In the genomic region with DNA sequence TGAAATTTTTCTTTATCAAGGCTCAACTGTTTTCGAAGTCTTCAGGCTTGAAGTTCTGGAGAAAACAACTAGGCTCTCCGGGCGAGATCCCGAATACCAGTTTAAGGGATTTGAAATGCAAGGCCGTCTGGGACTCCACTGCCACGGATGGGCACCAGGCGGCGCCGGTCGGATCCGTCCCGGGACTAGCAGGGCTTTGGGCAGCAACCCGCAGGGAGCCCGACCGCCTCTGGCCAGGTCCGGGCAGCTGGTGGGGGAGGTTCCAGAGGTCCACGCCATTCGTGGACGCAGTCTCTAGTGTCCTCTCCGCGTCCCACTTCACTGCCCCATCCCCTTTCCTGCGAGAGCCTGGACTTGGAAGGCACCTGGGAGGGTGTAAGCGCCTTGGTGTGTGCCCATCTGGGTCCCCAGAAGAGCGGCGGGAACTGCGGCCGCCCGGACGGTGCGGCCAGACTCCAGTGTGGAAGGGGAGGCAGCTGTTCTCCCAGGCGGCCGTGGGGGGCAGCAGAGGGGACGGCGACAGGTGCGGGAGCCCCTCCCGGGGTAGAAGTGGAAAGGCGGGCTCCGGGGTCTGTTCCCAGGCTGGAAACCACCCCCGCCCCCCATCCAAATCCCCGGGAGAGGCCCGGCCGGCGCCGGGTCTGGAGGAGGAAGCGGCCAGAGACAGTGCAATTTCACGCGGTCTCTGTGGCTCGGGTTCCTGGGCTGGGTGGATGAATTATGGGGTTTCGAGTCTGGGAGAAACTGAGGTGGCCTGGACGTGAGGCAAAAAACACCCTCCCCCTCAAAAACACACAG, we compare ENCODE assay signal across 8 cellular contexts. TPM values are rescaled to one million over a fixed set of nuclear protein-coding genes. Genes with fewer than 3 reads are reported as not detected.
DNase-seq lines count a peak whose midpoint lies in the region; ATAC-seq, FAIRE-seq and TF ChIP-seq lines count a peak whose summit lies in the region.

No MANE protein-coding gene starts in this region.

- H3K27me3 ChIP-seq in naive thymus-derived CD4-positive, alpha-beta T cell (ENCODE audit: control insufficient read depth in 2 of 2, insufficient read depth in 2 of 2, low read length in 2 of 2), result no peaks in the 10 kb centered on the region

- in situ Hi-C loops in GM13977 (cut with MboI; ENCODE audit: low pct_unique_long_range_greater_than_20kb, low sequenced_read_pairs, unreplicated experiment), result no loop called here

- intact Hi-C loops in naive thymus-derived CD4-positive, alpha-beta T cell (cut with micrococcal nuclease), result loop anchor here (1.0 to 2.0 kb wide), 4 partner anchors 25 to 39 kb away; partner anchors contain the start of genes PA2G4 (in 2 of the 2) and ZC3H10 (in 1 of the 2)

- peak overlapping the region; percentile 56 for H3K4me3 ChIP-seq in fibroblast of pulmonary artery (replicated peaks; ENCODE audit: low read depth, low read length)
- peak overlapping the region; percentile 68 for H3K4me3 ChIP-seq in naive thymus-derived CD4-positive, alpha-beta T cell (ENCODE audit: low read length)

- peak; percentile 74 for ATAC-seq in naive thymus-derived CD4-positive, alpha-beta T cell

- FAIRE-seq in A204.1 (lab: Jason Lieb, UNC) (peak; percentile 35), RCC 7860 (lab: Jason Lieb, UNC) (no peak)

- POLR2A ChIA-PET in naive thymus-derived CD4-positive, alpha-beta T cell (lab: Charles Lee), result interaction anchor here (0.7 to 10.7 kb wide), 2 partner anchors 23 to 955 kb away, joined by 3 to 85 read pairs; partner anchors contain the start of gene PA2G4

- H3K36me3 ChIP-seq in naive thymus-derived CD4-positive, alpha-beta T cell (ENCODE audit: control insufficient read depth in 2 of 3, insufficient read depth in 3 of 3, low read length in 3 of 3), result no peaks in the 10 kb centered on the region

- TF ChIP-seq CTCF in GM13977 (IDR thresholded peaks at IDR 0.05; ENCODE audit: extremely low read depth, insufficient read depth, missing control alignments), result peak; percentile 63
- peak; percentile 69 for TF ChIP-seq CTCF in fibroblast of pulmonary artery (IDR thresholded peaks at IDR 0.05; ENCODE audit: low read length, missing control alignments)

- CTCF ChIA-PET in naive thymus-derived CD4-positive, alpha-beta T cell (lab: Charles Lee), result interaction anchor here (0.7 to 0.8 kb wide), 2 partner anchors 25 to 363 kb away, joined by 3 read pairs; partner anchors contain the start of genes BLOC1S1 and PA2G4

- H3K4me3 Mint-ChIP-seq in naive thymus-derived CD4-positive, alpha-beta T cell, result peak overlapping the region; percentile 80 to 91 (median 86)

- H3K27ac Mint-ChIP-seq in naive thymus-derived CD4-positive, alpha-beta T cell, result peak overlapping the region in 4 of 9 donors; percentile 28 to 73 (median 50)

- peaks cover 0 to 16% (median 10%) of the 10 kb centered on the region in 7 donors for H3K4me1 Mint-ChIP-seq in naive thymus-derived CD4-positive, alpha-beta T cell

- no peaks in the 10 kb centered on the region for H3K9me3 Mint-ChIP-seq in naive thymus-derived CD4-positive, alpha-beta T cell

- H3K36me3 Mint-ChIP-seq in naive thymus-derived CD4-positive, alpha-beta T cell, result no peaks in the 10 kb centered on the region

- H3K4me1 ChIP-seq in naive thymus-derived CD4-positive, alpha-beta T cell (ENCODE audit: control insufficient read depth in 2 of 2, insufficient read depth in 2 of 2, low read length in 2 of 2), result peaks cover 5 to 10% of the 10 kb centered on the region in 2 donors

- no peak overlapping the region for H3K27ac ChIP-seq in naive thymus-derived CD4-positive, alpha-beta T cell (ENCODE audit: low read depth, low read length)

- no peaks in the 10 kb centered on the region for H3K9me3 ChIP-seq in naive thymus-derived CD4-positive, alpha-beta T cell (ENCODE audit: control insufficient read depth in 2 of 3, low read length in 3 of 3)

- DNase-seq in GM13977 (ENCODE audit: low spot score), result peak; percentile 86
- DNase-seq in HT1080 (ENCODE audit: low read depth), result peak; percentile 86
- DNase-seq in RCC 7860 (ENCODE audit: low spot score), result peak; percentile 49
- DNase-seq in activated effector memory CD4-positive, alpha-beta T cell treated with anti-CD3 and anti-CD28 coated beads, Interleukin-2, amount 50 U/mL, for 16 hours, result peak; percentile 83
- peak; percentile 86 for DNase-seq in fibroblast of pulmonary artery (ENCODE audit: low read depth)
- DNase-seq in naive thymus-derived CD4-positive, alpha-beta T cell, result peak in 8 of 9 donors; percentile 20 to 66 (median 40)
- peak; percentile 71 for DNase-seq in stromal cell of bone marrow (ENCODE audit: low read depth)

- H3K27me3 Mint-ChIP-seq in naive thymus-derived CD4-positive, alpha-beta T cell, result peaks cover 0 to 51% (median 8%) of the 10 kb centered on the region in 5 donors

RNA-seq across cellular contexts. Expression of gene ERBB3, which starts 0.8 kb away (rescaled TPM):
- total RNA-seq in HT1080 (2014; rRNA removed; shearing (Covaris generic)), result 1.2 and 1.4 TPM in 2 replicates
- 0.49 and 1.0 TPM in 2 replicates for polyA plus RNA-seq in HT1080 (2015; cell fraction: cytosol; rRNA removed)
- polyA plus RNA-seq in HT1080 (2015; cell fraction: nucleus; rRNA removed), result 0.16 and 0.26 TPM in 2 replicates
- total RNA-seq in naive thymus-derived CD4-positive, alpha-beta T cell, result 1 to 10 TPM; 1.0 to 6.4 (median 1.9) TPM
- polyA plus RNA-seq in naive thymus-derived CD4-positive, alpha-beta T cell, result under 1 TPM; 0.22 to 0.51 TPM

RNA-seq across cellular contexts. Expression of gene PA2G4, which starts 25.2 kb away (rescaled TPM):
- total RNA-seq in HT1080 (2014; rRNA removed; shearing (Covaris generic)), result 526 and 607 TPM in 2 replicates
- polyA plus RNA-seq in HT1080 (2015; cell fraction: cytosol; rRNA removed), result 346 and 430 TPM in 2 replicates
- polyA plus RNA-seq in HT1080 (2015; cell fraction: nucleus; rRNA removed), result 500 and 579 TPM in 2 replicates
- total RNA-seq in naive thymus-derived CD4-positive, alpha-beta T cell, result 100 to 1,000 TPM in 3 of 5 experiments, 10 to 100 TPM in 2; 61.7 to 254 (median 109) TPM
- polyA plus RNA-seq in naive thymus-derived CD4-positive, alpha-beta T cell, result 100 to 1,000 TPM; 216 to 218 TPM

RNA-seq across cellular contexts. Expression of gene RPL41, which starts 37.3 kb away (rescaled TPM):
- total RNA-seq in HT1080 (2014; rRNA removed; shearing (Covaris generic)), result 3,633 and 5,394 TPM in 2 replicates
- polyA plus RNA-seq in HT1080 (2015; cell fraction: cytosol; rRNA removed), result 3,243 and 3,703 TPM in 2 replicates
- polyA plus RNA-seq in HT1080 (2015; cell fraction: nucleus; rRNA removed), result 870 and 941 TPM in 2 replicates
- 1,000 to 10,000 TPM; 3,787 to 6,048 (median 5,952) TPM for total RNA-seq in naive thymus-derived CD4-positive, alpha-beta T cell
- over 10,000 TPM in 1 of 2 donors, 1,000 to 10,000 TPM in 1; 6,745 to 10,251 TPM for polyA plus RNA-seq in naive thymus-derived CD4-positive, alpha-beta T cell

RNA-seq across cellular contexts. Expression of gene RPS26, which starts 37.4 kb away (rescaled TPM):
- 855 and 1,056 TPM in 2 replicates for total RNA-seq in HT1080 (2014; rRNA removed; shearing (Covaris generic))
- 643 and 2,329 TPM in 2 replicates for polyA plus RNA-seq in HT1080 (2015; cell fraction: cytosol; rRNA removed)
- 495 and 694 TPM in 2 replicates for polyA plus RNA-seq in HT1080 (2015; cell fraction: nucleus; rRNA removed)
- total RNA-seq in naive thymus-derived CD4-positive, alpha-beta T cell, result 10 to 100 TPM; 40.8 to 64.5 (median 46.4) TPM
- 100 to 1,000 TPM; 578 to 717 TPM for polyA plus RNA-seq in naive thymus-derived CD4-positive, alpha-beta T cell

RNA-seq across cellular contexts. Expression of gene ZC3H10, which starts 38.9 kb away (rescaled TPM):
- 2.7 and 5.6 TPM in 2 replicates for total RNA-seq in HT1080 (2014; rRNA removed; shearing (Covaris generic))
- polyA plus RNA-seq in HT1080 (2015; cell fraction: cytosol; rRNA removed), result 2.2 TPM in 2 replicates
- polyA plus RNA-seq in HT1080 (2015; cell fraction: nucleus; rRNA removed), result 5.7 and 6.7 TPM in 2 replicates
- 10 to 100 TPM in 3 of 5 experiments, 1 to 10 TPM in 2; 7.8 to 16.3 (median 13.3) TPM for total RNA-seq in naive thymus-derived CD4-positive, alpha-beta T cell
- polyA plus RNA-seq in naive thymus-derived CD4-positive, alpha-beta T cell, result 1 to 10 TPM; 2.4 to 4.1 TPM
